Comparison of ENCODE assay signal across 22 cellular contexts in the genomic region with DNA sequence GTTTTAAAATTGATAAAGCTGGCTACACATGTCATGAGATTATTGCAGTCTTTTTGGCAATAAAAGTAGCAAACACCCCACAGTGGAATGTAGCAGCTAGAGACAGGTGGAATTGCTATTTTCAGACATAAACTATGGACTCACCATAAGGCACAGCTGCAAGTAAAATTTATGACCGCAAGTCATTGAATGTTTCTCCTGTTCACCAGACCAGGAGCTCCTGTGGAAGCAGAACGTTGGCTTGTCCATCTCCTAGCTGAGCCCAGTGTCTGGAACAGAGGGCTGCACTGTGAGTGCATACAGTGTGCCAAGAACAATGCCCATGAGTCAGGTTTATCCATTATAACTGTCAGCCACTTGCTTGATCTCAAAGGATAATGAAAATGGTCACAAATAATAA.
"Had no signal": no experiment of that assay in that cellular context is flagged by ENCODE, and none has a peak within 500 bp of the region (broad histone marks: within the 10 kb centered on the region; RNA-seq: fewer than 3 reads in every experiment).

No MANE protein-coding gene starts in this region.

- H3K27me3 ChIP-seq: cardiac muscle cell, right lobe of liver, spleen had no signal

- H3K9me3 Mint-ChIP-seq: activated B cell treated with CpG ODN at 0.5 μM for 24 hours; activated CD8-positive, alpha-beta T cell treated with anti-CD3 and anti-CD28 coated beads for 36 hours; activated naive CD8-positive, alpha-beta T cell treated with anti-CD3 and anti-CD28 coated beads, Interleukin-2, amount 10 ng/mL, durations not matched to agents 7 days and 5 days; activated T-helper 17 cell treated with anti-CD3 and anti-CD28 coated beads, Interleukin-2, amount 50 U/mL, for 72 hours; mesothelial cell of epicardium; neural crest cell; stimulated activated naive B cell treated with anti-CD40 and anti-IgM and Interleukin-4, amounts not matched to agents 10 μg/mL and 1 μg/mL and 100 μg/mL, for 72 hours; T-cell had no signal

- H3K4me1 Mint-ChIP-seq: activated B cell treated with CpG ODN at 0.5 μM for 24 hours; stimulated activated naive B cell treated with anti-CD40 and anti-IgM and Interleukin-4, amounts not matched to agents 10 μg/mL and 1 μg/mL and 100 μg/mL, for 72 hours had no signal

- H3K4me3 ChIP-seq: cardiac muscle cell, lung, prostate gland, right lobe of liver, spleen, thoracic aorta had no signal

- DNase-seq: activated B cell treated with CpG ODN at 0.5 μM for 24 hours; activated CD4-positive, alpha-beta T cell treated with anti-CD3 and anti-CD28 coated beads for 48 hours; activated CD8-positive, alpha-beta T cell treated with anti-CD3 and anti-CD28 coated beads for 36 hours; activated naive CD4-positive, alpha-beta T cell; activated naive CD8-positive, alpha-beta T cell treated with anti-CD3 and anti-CD28 coated beads, Interleukin-2, amount 10 ng/mL, durations not matched to agents 7 days and 5 days; activated T-cell treated with anti-CD3 and anti-CD28 coated beads, Interleukin-2, amount 50 U/mL, for 1 hour; amygdala; dermis blood vessel endothelial cell; effector memory CD4-positive, alpha-beta T cell; foreskin fibroblast; right lobe of liver; spleen; stimulated activated naive B cell treated with anti-CD40 and anti-IgM and Interleukin-4, amounts not matched to agents 10 μg/mL and 1 μg/mL and 100 μg/mL, for 72 hours; T-cell; T-helper 9 cell had no signal

- H3K9me3 ChIP-seq: prostate gland, right lobe of liver, spleen, thoracic aorta had no signal

- H3K4me3 Mint-ChIP-seq: activated B cell treated with CpG ODN at 0.5 μM for 24 hours; activated CD8-positive, alpha-beta T cell treated with anti-CD3 and anti-CD28 coated beads for 36 hours; activated naive CD8-positive, alpha-beta T cell treated with anti-CD3 and anti-CD28 coated beads, Interleukin-2, amount 10 ng/mL, durations not matched to agents 7 days and 5 days; activated T-helper 17 cell treated with anti-CD3 and anti-CD28 coated beads, Interleukin-2, amount 50 U/mL, for 72 hours; mesothelial cell of epicardium; neural crest cell; stimulated activated naive B cell treated with anti-CD40 and anti-IgM and Interleukin-4, amounts not matched to agents 10 μg/mL and 1 μg/mL and 100 μg/mL, for 72 hours; T-cell had no signal

- H3K4me1 ChIP-seq: prostate gland, right lobe of liver had no signal

- H3K27ac ChIP-seq: cardiac muscle cell, prostate gland, right lobe of liver, spleen had no signal

- ATAC-seq: activated CD8-positive, alpha-beta T cell treated with anti-CD3 and anti-CD28 coated beads for 36 hours; activated T-helper 17 cell treated with anti-CD3 and anti-CD28 coated beads, Interleukin-2, amount 50 U/mL, for 72 hours; right lobe of liver; stimulated activated naive B cell treated with anti-CD40 and anti-IgM and Interleukin-4, amounts not matched to agents 10 μg/mL and 1 μg/mL and 100 μg/mL, for 72 hours; T-cell had no signal

- H3K36me3 Mint-ChIP-seq: stimulated activated naive B cell treated with anti-CD40 and anti-IgM and Interleukin-4, amounts not matched to agents 10 μg/mL and 1 μg/mL and 100 μg/mL, for 72 hours had no signal

- H3K36me3 ChIP-seq: cardiac muscle cell, prostate gland, right lobe of liver, spleen, thoracic aorta had no signal

- H3K27ac Mint-ChIP-seq: activated B cell treated with CpG ODN at 0.5 μM for 24 hours; activated CD8-positive, alpha-beta T cell treated with anti-CD3 and anti-CD28 coated beads for 36 hours; activated naive CD8-positive, alpha-beta T cell treated with anti-CD3 and anti-CD28 coated beads, Interleukin-2, amount 10 ng/mL, durations not matched to agents 7 days and 5 days; activated T-helper 17 cell treated with anti-CD3 and anti-CD28 coated beads, Interleukin-2, amount 50 U/mL, for 72 hours; mesothelial cell of epicardium; stimulated activated naive B cell treated with anti-CD40 and anti-IgM and Interleukin-4, amounts not matched to agents 10 μg/mL and 1 μg/mL and 100 μg/mL, for 72 hours had no signal

- H3K27me3 Mint-ChIP-seq: activated B cell treated with CpG ODN at 0.5 μM for 24 hours; activated CD8-positive, alpha-beta T cell treated with anti-CD3 and anti-CD28 coated beads for 36 hours; activated naive CD8-positive, alpha-beta T cell treated with anti-CD3 and anti-CD28 coated beads, Interleukin-2, amount 10 ng/mL, durations not matched to agents 7 days and 5 days; activated T-helper 17 cell treated with anti-CD3 and anti-CD28 coated beads, Interleukin-2, amount 50 U/mL, for 72 hours; stimulated activated naive B cell treated with anti-CD40 and anti-IgM and Interleukin-4, amounts not matched to agents 10 μg/mL and 1 μg/mL and 100 μg/mL, for 72 hours; T-cell had no signal
